Comparison of ENCODE assay signal across 1 cellular context in genomic region chr17:2120550-2121335, GRCh38.
TF ChIP-seq lines count a peak whose summit lies in the region.

No MANE protein-coding gene starts in this region.

TF ChIP-seq in H1, 55 proteins besides CTCF, POLR2A, EP300 and RAD21 (continued from another document):
- TF ChIP-seq CHD7 (IDR thresholded peaks at IDR 0.05; ENCODE audit: insufficient replicate concordance, low read length) (no peak), JUN (IDR thresholded peaks at IDR 0.05; ENCODE audit: low read depth, low read length) (no peak), KDM4A (IDR thresholded peaks at IDR 0.05; ENCODE audit: low read depth, low read length, severe bottlenecking) (no peak), MAFK (IDR thresholded peaks at IDR 0.05; ENCODE audit: low read depth, low read length) (peak; percentile 10; the same call in 1 of the 2 replicates)
